Comparison of ENCODE assay signal across 8 cellular contexts in the genomic region with DNA sequence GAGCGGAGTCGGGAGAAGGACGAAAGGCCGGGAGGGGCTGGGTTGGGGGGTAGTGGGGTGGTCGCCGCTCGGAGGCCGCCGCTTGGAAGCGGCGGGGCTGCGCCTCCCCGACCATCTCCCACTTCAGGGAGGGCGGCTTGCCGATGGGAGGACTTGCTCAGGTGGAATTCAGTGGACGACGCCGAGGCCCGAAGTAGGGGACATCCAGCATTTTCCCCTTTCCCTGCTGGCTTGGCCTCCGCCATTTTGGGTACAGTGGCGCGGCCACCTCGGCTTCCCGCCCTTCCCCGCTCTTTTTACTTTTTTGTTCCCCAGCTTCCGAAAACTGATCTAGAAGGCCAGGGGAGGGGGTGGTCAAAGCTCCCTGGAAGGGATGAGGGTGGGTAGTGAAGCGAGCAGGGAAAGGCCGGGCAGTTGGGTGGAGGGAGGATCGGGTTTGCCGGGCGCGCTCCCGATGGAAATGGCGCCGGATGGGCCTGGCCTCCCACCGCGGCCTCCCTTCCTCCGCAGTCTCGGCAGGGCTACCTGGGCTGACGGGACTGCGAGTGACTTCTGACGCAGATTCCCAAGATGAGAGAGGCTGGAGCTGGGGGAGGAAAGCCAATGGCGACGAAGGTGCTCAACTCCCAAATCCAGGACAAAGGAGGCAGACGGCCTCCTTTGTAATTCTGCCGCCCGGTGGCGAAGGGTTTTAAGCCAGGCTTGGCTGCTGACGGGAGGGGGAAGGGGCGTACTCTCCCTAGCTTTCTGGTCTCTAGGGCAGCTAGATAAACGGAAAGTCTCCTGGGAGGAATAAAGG. TPM values are rescaled to one million over a fixed set of nuclear protein-coding genes. Genes with fewer than 3 reads are reported as not detected.
DNase-seq lines count a peak whose midpoint lies in the region; ATAC-seq and TF ChIP-seq lines count a peak whose summit lies in the region.

PBLD (minus strand) TSS at position 670 of the 799 bp plus-strand sequence. CDS start 26,084 bp downstream, outside the sequence.

- dilution Hi-C loops in IMR-90 (cut with HindIII; ENCODE audit: low sequenced_read_pairs, unreplicated experiment) = no loop called here

- peak within 1 kb of the TSS; percentile 92 to 96 for H4K8ac ChIP-seq in IMR-90 (ENCODE audit: low read depth in 2 of 2, low read length in 2 of 2)

- DNase-seq in Caki2 (ENCODE audit: low read depth) (peak; percentile 84), IMR-90 (peak; percentile 74), fibroblast of the aortic adventitia (ENCODE audit: low read depth) (peak; percentile 83)
- peak; percentile 50 for DNase-seq in activated T-helper 9 cell treated with anti-CD3 and anti-CD28 coated beads, Interleukin-2, amount 50 U/mL, for 16 hours (ENCODE audit: low read depth)
- DNase-seq in stimulated activated naive CD4-positive, alpha-beta T cell treated with Interleukin-2 at 50 U/mL for 16 hours (lab: John Stamatoyannopoulos, UW) = peak; percentile 59

- H3K9ac ChIP-seq in IMR-90 (ENCODE audit: low read depth, low read length) = peak within 1 kb of the TSS; percentile 98

- ATAC-seq in GM21515 (IDR thresholded peaks at IDR 0.05; ENCODE audit: unreplicated experiment) = peak; percentile 10
- peak; percentile 13 for ATAC-seq in IMR-90 (ENCODE audit: low read depth)

- peak within 1 kb of the TSS; percentile 99 to 100 (median 100) for H3K27ac Mint-ChIP-seq in nephron

- H4K20me1 ChIP-seq in IMR-90 (ENCODE audit: insufficient read depth, low read length) = peaks cover 49% of the 10 kb centered on the region

- H3K9me3 ChIP-seq in IMR-90 (ENCODE audit: control insufficient read depth, insufficient read depth, low read length) = no peaks in the 10 kb centered on the region

- peaks cover 8% of the 10 kb centered on the region; the same call in 1 of the 2 replicates for H3K9me1 ChIP-seq in IMR-90 (ENCODE audit: insufficient read depth, low read length)

- peaks cover 58% of the 10 kb centered on the region for H3K4me1 Mint-ChIP-seq in nephron

- H3K27ac ChIP-seq in IMR-90 (ENCODE audit: insufficient read depth, low read length) = peak within 1 kb of the TSS; percentile 97

- H4K5ac ChIP-seq in IMR-90 (ENCODE audit: low read depth, low read length) = peak within 1 kb of the TSS; percentile 98

- in situ Hi-C loops in Caki2 (cut with HindIII; ENCODE audit: low pct_unique_long_range_greater_than_20kb, low sequenced_read_pairs) = no loop called here
- in situ Hi-C loops in IMR-90 (cut with MboI; ENCODE audit: low sequenced_read_pairs) = no loop called here

- H3K56ac ChIP-seq in IMR-90 (ENCODE audit: extremely low read depth, insufficient read depth, low read length) = peak within 1 kb of the TSS; percentile 99

- no peaks in the 10 kb centered on the region for H3K27me3 ChIP-seq in IMR-90 (ENCODE audit: control insufficient read depth, insufficient read depth, low read length)

- H3K9me3 Mint-ChIP-seq in nephron = no peaks in the 10 kb centered on the region

- peak; percentile 89 for TF ChIP-seq POLR2A in IMR-90 (IDR thresholded peaks at IDR 0.05; ENCODE audit: low read depth, low read length)

- H3K4me1 ChIP-seq in IMR-90 (ENCODE audit: control insufficient read depth, insufficient read depth, low read length) = peaks cover 12% of the 10 kb centered on the region

- 0% methylated on average over 10 of the region's 51 CpGs; no CpG with 5 or more reads in 1 of the 2 experiments for WGBS in IMR-90 (ENCODE audit: extremely low coverage in 2 of 2, insufficient read length in 1 of 2), 2 experiments

- peak within 1 kb of the TSS; percentile 87 for H3K18ac ChIP-seq in IMR-90 (ENCODE audit: low read depth, low read length)

- peak within 1 kb of the TSS; percentile 92 for H3K4me2 ChIP-seq in IMR-90 (ENCODE audit: low read depth, low read length)

- H2AK5ac ChIP-seq in IMR-90 (ENCODE audit: low read depth, low read length) = peak within 1 kb of the TSS; percentile 98

- peak within 1 kb of the TSS; percentile 93 for H2BK5ac ChIP-seq in IMR-90 (ENCODE audit: low read depth, low read length, poor library complexity, severe bottlenecking)

- H2BK120ac ChIP-seq in IMR-90 (ENCODE audit: low read depth, low read length) = peak within 1 kb of the TSS; percentile 88; the same call in 1 of the 2 replicates

- H3K4me3 ChIP-seq in IMR-90 (ENCODE audit: insufficient read depth, low read depth, low read length) = peak within 1 kb of the TSS; percentile 98
- H3K4me3 ChIP-seq in fibroblast of the aortic adventitia (ENCODE audit: low read depth, low read length) = peak within 1 kb of the TSS; percentile 91

- H3K14ac ChIP-seq in IMR-90 (replicated peaks; ENCODE audit: low read depth, low read length) = peak within 1 kb of the TSS; percentile 100

- BruUV-seq in IMR-90 (replicated peaks; lab: Mats Ljungman, UMichigan) = no TSS peak

- H3K36me3 Mint-ChIP-seq in nephron (ENCODE audit: low read depth) = peaks cover 19% of the 10 kb centered on the region

- peaks cover 1% of the 10 kb centered on the region; the same call in 1 of the 2 replicates for H3K36me3 ChIP-seq in IMR-90 (ENCODE audit: control insufficient read depth, insufficient read depth, low read length)

- H2BK15ac ChIP-seq in IMR-90 (ENCODE audit: low read depth, low read length) = no peak within 1 kb of the TSS

- H3K23ac ChIP-seq in IMR-90 (ENCODE audit: low read depth, low read length) = peak within 1 kb of the TSS; percentile 99

- H3K79me1 ChIP-seq in IMR-90 (ENCODE audit: low read depth in 1 of 2, low read length in 2 of 2) = peaks cover 4 to 27% of the 10 kb centered on the region in 2 experiments; a peak in 3 of 4 replicates

- CTCF ChIA-PET in IMR-90 (lab: Yijun Ruan, JAX) = interaction anchor here (0.6 to 1.9 kb wide), 4 partner anchors 31 to 447 kb away, joined by 3 to 6 read pairs (median 4); no protein-coding TSS in a partner anchor

- TF ChIP-seq RAD21 in IMR-90 (IDR thresholded peaks at IDR 0.05; ENCODE audit: low read length) = peak; percentile 32; the same call in 1 of the 2 replicates

- H4K91ac ChIP-seq in IMR-90 (ENCODE audit: insufficient read depth, low read depth, low read length) = peak within 1 kb of the TSS; percentile 99

- peak within 1 kb of the TSS; percentile 100 for H2AK9ac ChIP-seq in IMR-90 (replicated peaks; ENCODE audit: low read depth, low read length, poor library complexity)

- no peak within 1 kb of the TSS for H2BK20ac ChIP-seq in IMR-90 (ENCODE audit: low read depth, low read length)

- peak within 1 kb of the TSS; percentile 99 for H3K4ac ChIP-seq in IMR-90 (ENCODE audit: low read depth, low read length)

- no peaks in the 10 kb centered on the region for H3K27me3 Mint-ChIP-seq in nephron (ENCODE audit: low read depth)

- TF ChIP-seq CTCF in IMR-90 (conservative IDR thresholded peaks at IDR 0.05; ENCODE audit: low read depth, low read length) = peak; percentile 46
- TF ChIP-seq CTCF in fibroblast of the aortic adventitia (IDR thresholded peaks at IDR 0.05; ENCODE audit: insufficient read depth, low read length) = peak; percentile 64
- TF ChIP-seq CTCF in nephron (IDR thresholded peaks at IDR 0.05; ENCODE audit: unreplicated experiment in 3 of 3) = peak; percentile 36 to 49 (median 36)

- POLR2A ChIA-PET in IMR-90 (lab: Charles Lee; ENCODE audit: unreplicated experiment) = interaction anchor here (0.5 to 0.6 kb wide), 4 partner anchors 79 to 343 kb away, joined by 3 to 13 read pairs (median 5); no protein-coding TSS in a partner anchor

- peak within 1 kb of the TSS; percentile 99 to 100 (median 100) for H3K4me3 Mint-ChIP-seq in nephron

- intact Hi-C loops in IMR-90 (cut with micrococcal nuclease) = loop anchor here (10.0 kb wide), 3 partner anchors 258 to 478 kb away; partner anchors contain the start of genes HERC4 and SIRT1

- peak within 1 kb of the TSS; percentile 97 for H2AFZ ChIP-seq in IMR-90 (replicated peaks; ENCODE audit: low read length, poor library complexity)

TF ChIP-seq in IMR-90, 13 proteins besides CTCF, POLR2A, EP300 and RAD21:
- TF ChIP-seq FOS (IDR thresholded peaks at IDR 0.05; ENCODE audit: low read depth, low read length) = no peak
- TF ChIP-seq MXI1 (IDR thresholded peaks at IDR 0.05; ENCODE audit: borderline replicate concordance, low read depth, low read length) = peak; percentile 27; the same call in 1 of the 2 replicates
- TF ChIP-seq CHD1 (IDR thresholded peaks at IDR 0.05; ENCODE audit: low read depth, low read length) = peak; percentile 44

TF ChIP-seq in PFSK-1, 5 proteins besides CTCF, POLR2A, EP300 and RAD21 (continues in another document):
- TF ChIP-seq, protein P1, sequence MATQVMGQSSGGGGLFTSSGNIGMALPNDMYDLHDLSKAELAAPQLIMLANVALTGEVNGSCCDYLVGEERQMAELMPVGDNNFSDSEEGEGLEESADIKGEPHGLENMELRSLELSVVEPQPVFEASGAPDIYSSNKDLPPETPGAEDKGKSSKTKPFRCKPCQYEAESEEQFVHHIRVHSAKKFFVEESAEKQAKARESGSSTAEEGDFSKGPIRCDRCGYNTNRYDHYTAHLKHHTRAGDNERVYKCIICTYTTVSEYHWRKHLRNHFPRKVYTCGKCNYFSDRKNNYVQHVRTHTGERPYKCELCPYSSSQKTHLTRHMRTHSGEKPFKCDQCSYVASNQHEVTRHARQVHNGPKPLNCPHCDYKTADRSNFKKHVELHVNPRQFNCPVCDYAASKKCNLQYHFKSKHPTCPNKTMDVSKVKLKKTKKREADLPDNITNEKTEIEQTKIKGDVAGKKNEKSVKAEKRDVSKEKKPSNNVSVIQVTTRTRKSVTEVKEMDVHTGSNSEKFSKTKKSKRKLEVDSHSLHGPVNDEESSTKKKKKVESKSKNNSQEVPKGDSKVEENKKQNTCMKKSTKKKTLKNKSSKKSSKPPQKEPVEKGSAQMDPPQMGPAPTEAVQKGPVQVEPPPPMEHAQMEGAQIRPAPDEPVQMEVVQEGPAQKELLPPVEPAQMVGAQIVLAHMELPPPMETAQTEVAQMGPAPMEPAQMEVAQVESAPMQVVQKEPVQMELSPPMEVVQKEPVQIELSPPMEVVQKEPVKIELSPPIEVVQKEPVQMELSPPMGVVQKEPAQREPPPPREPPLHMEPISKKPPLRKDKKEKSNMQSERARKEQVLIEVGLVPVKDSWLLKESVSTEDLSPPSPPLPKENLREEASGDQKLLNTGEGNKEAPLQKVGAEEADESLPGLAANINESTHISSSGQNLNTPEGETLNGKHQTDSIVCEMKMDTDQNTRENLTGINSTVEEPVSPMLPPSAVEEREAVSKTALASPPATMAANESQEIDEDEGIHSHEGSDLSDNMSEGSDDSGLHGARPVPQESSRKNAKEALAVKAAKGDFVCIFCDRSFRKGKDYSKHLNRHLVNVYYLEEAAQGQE (IDR thresholded peaks at IDR 0.05; ENCODE audit: insufficient read depth in 1 of 2, low read depth in 2 of 2, low read length in 2 of 2) = no peak; a peak in 1 of 4 replicates
- no peak for TF ChIP-seq SIN3A (IDR thresholded peaks at IDR 0.05; ENCODE audit: borderline replicate concordance, insufficient read depth, low read length)

RNA-seq across cellular contexts. Expression of gene PBLD, which starts in this region (rescaled TPM):
- total RNA-seq in Caki2 (2014; rRNA removed; shearing (Covaris generic); ENCODE audit: low replicate concordance) = 0.78 and 1.4 TPM in 2 replicates
- 5.0 and 5.7 TPM in 2 replicates for total RNA-seq in IMR-90 (2012; rRNA removed)
- polyA plus RNA-seq in IMR-90 (2012; rRNA removed) = 2.3 and 3.3 TPM in 2 replicates
- 0.84 and 0.99 TPM in 2 replicates for polyA plus RNA-seq in IMR-90 (2012; cell fraction: cytosol; rRNA removed)
- polyA plus RNA-seq in IMR-90 (2012; cell fraction: nucleus; rRNA removed; ENCODE audit: low replicate concordance) = 0.76 and 3.7 TPM in 2 replicates
- 1.5 TPM for polyA plus RNA-seq in PFSK-1 (2012; ENCODE audit: insufficient read length, low read depth)
- total RNA-seq in fibroblast of the aortic adventitia (ENCODE audit: low replicate concordance) = 6.6 and 10.8 TPM in 2 replicates

Comparison
In these comparisons a context has a peak if more than half of its experiments do, and no peak if none do; other contexts are left out.
1. Peak in every context shown above with its lines: DNase-seq, ATAC-seq, H3K4me3 ChIP-seq and H3K27ac ChIP-seq.